1 cellular context compared by ENCODE assay signal in genomic region chr22:24632642-24633041, GRCh38.
TF ChIP-seq lines count a peak whose summit lies in the region.
"Not testable (repeated sequence)": the region's sequence is repeated elsewhere in the genome, so short reads cannot be mapped to it uniquely, and the experiment has no call there.

No MANE protein-coding gene starts in this region.

TF ChIP-seq in HepG2, 621 proteins besides CTCF, POLR2A, EP300 and RAD21 (continued from another document):
- TF ChIP-seq, protein P1, sequence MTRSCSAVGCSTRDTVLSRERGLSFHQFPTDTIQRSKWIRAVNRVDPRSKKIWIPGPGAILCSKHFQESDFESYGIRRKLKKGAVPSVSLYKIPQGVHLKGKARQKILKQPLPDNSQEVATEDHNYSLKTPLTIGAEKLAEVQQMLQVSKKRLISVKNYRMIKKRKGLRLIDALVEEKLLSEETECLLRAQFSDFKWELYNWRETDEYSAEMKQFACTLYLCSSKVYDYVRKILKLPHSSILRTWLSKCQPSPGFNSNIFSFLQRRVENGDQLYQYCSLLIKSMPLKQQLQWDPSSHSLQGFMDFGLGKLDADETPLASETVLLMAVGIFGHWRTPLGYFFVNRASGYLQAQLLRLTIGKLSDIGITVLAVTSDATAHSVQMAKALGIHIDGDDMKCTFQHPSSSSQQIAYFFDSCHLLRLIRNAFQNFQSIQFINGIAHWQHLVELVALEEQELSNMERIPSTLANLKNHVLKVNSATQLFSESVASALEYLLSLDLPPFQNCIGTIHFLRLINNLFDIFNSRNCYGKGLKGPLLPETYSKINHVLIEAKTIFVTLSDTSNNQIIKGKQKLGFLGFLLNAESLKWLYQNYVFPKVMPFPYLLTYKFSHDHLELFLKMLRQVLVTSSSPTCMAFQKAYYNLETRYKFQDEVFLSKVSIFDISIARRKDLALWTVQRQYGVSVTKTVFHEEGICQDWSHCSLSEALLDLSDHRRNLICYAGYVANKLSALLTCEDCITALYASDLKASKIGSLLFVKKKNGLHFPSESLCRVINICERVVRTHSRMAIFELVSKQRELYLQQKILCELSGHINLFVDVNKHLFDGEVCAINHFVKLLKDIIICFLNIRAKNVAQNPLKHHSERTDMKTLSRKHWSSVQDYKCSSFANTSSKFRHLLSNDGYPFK (CRISPR knock-in tag; IDR thresholded peaks at IDR 0.05; ENCODE audit: borderline replicate concordance): 0 out of 2 replicates have a peak, but pooled peaks have one; percentile 7
- TF ChIP-seq SOX13 (IDR thresholded peaks at IDR 0.05): not testable (repeated sequence)
- TF ChIP-seq SOX13 (CRISPR knock-in tag; conservative IDR thresholded peaks at IDR 0.05 in 1 of 2, IDR thresholded peaks at IDR 0.05 in 1 of 2): 0 out of 4 replicates have a peak, but pooled peaks of 1 of the 2 experiments have one; percentile 19
- TF ChIP-seq GATAD2A (CRISPR knock-in tag; IDR thresholded peaks at IDR 0.05): peak; percentile 59
- TF ChIP-seq HDAC2 (CRISPR knock-in tag; IDR thresholded peaks at IDR 0.05): 0 out of 2 replicates have a peak, but pooled peaks have one; percentile 29
- TF ChIP-seq HNF4A (CRISPR knock-in tag; IDR thresholded peaks at IDR 0.05): peak; percentile 60
- TF ChIP-seq ZBTB7B (CRISPR knock-in tag; IDR thresholded peaks at IDR 0.05): 0 out of 2 replicates have a peak, but pooled peaks have one; percentile 23
- TF ChIP-seq ZNF331 (CRISPR knock-in tag; IDR thresholded peaks at IDR 0.05): peak; percentile 59
- TF ChIP-seq RARA (CRISPR knock-in tag; IDR thresholded peaks at IDR 0.05): peak; percentile 28; the same call in 1 of the 2 replicates
- TF ChIP-seq, protein P2, sequence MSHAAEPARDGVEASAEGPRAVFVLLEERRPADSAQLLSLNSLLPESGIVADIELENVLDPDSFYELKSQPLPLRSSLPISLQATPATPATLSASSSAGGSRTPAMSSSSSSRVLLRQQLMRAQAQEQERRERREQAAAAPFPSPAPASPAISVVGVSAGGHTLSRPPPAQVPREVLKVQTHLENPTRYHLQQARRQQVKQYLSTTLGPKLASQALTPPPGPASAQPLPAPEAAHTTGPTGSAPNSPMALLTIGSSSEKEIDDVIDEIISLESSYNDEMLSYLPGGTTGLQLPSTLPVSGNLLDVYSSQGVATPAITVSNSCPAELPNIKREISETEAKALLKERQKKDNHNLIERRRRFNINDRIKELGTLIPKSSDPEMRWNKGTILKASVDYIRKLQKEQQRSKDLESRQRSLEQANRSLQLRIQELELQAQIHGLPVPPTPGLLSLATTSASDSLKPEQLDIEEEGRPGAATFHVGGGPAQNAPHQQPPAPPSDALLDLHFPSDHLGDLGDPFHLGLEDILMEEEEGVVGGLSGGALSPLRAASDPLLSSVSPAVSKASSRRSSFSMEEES (CRISPR knock-in tag; IDR thresholded peaks at IDR 0.05): peak; percentile 62; the same call in 1 of the 2 replicates
- TF ChIP-seq MED1 (CRISPR knock-in tag; IDR thresholded peaks at IDR 0.05): 0 out of 2 replicates have a peak, but pooled peaks have one; percentile 12
- peak; percentile 25; the same call in 1 of the 2 replicates for TF ChIP-seq NR2F6 (IDR thresholded peaks at IDR 0.05)
- peak; percentile 64 for TF ChIP-seq NR2F6 (CRISPR knock-in tag; IDR thresholded peaks at IDR 0.05)
- peak; percentile 19; the same call in 1 of the 2 replicates for TF ChIP-seq HOXA3 (CRISPR knock-in tag; IDR thresholded peaks at IDR 0.05)
- TF ChIP-seq, protein P3, sequence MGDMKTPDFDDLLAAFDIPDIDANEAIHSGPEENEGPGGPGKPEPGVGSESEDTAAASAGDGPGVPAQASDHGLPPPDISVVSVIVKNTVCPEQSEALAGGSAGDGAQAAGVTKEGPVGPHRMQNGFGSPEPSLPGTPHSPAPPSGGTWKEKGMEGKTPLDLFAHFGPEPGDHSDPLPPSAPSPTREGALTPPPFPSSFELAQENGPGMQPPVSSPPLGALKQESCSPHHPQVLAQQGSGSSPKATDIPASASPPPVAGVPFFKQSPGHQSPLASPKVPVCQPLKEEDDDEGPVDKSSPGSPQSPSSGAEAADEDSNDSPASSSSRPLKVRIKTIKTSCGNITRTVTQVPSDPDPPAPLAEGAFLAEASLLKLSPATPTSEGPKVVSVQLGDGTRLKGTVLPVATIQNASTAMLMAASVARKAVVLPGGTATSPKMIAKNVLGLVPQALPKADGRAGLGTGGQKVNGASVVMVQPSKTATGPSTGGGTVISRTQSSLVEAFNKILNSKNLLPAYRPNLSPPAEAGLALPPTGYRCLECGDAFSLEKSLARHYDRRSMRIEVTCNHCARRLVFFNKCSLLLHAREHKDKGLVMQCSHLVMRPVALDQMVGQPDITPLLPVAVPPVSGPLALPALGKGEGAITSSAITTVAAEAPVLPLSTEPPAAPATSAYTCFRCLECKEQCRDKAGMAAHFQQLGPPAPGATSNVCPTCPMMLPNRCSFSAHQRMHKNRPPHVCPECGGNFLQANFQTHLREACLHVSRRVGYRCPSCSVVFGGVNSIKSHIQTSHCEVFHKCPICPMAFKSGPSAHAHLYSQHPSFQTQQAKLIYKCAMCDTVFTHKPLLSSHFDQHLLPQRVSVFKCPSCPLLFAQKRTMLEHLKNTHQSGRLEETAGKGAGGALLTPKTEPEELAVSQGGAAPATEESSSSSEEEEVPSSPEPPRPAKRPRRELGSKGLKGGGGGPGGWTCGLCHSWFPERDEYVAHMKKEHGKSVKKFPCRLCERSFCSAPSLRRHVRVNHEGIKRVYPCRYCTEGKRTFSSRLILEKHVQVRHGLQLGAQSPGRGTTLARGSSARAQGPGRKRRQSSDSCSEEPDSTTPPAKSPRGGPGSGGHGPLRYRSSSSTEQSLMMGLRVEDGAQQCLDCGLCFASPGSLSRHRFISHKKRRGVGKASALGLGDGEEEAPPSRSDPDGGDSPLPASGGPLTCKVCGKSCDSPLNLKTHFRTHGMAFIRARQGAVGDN (CRISPR knock-in tag; IDR thresholded peaks at IDR 0.05): 0 out of 2 replicates have a peak, but pooled peaks have one; percentile 37
- TF ChIP-seq, protein P4, sequence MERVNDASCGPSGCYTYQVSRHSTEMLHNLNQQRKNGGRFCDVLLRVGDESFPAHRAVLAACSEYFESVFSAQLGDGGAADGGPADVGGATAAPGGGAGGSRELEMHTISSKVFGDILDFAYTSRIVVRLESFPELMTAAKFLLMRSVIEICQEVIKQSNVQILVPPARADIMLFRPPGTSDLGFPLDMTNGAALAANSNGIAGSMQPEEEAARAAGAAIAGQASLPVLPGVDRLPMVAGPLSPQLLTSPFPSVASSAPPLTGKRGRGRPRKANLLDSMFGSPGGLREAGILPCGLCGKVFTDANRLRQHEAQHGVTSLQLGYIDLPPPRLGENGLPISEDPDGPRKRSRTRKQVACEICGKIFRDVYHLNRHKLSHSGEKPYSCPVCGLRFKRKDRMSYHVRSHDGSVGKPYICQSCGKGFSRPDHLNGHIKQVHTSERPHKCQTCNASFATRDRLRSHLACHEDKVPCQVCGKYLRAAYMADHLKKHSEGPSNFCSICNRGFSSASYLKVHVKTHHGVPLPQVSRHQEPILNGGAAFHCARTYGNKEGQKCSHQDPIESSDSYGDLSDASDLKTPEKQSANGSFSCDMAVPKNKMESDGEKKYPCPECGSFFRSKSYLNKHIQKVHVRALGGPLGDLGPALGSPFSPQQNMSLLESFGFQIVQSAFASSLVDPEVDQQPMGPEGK (CRISPR knock-in tag; IDR thresholded peaks at IDR 0.05): 0 out of 2 replicates have a peak, but pooled peaks have one; percentile 40
- peak; percentile 96 for TF ChIP-seq ZNF652 (CRISPR knock-in tag; IDR thresholded peaks at IDR 0.05; ENCODE audit: borderline replicate concordance, low read depth)
- TF ChIP-seq, protein P5, sequence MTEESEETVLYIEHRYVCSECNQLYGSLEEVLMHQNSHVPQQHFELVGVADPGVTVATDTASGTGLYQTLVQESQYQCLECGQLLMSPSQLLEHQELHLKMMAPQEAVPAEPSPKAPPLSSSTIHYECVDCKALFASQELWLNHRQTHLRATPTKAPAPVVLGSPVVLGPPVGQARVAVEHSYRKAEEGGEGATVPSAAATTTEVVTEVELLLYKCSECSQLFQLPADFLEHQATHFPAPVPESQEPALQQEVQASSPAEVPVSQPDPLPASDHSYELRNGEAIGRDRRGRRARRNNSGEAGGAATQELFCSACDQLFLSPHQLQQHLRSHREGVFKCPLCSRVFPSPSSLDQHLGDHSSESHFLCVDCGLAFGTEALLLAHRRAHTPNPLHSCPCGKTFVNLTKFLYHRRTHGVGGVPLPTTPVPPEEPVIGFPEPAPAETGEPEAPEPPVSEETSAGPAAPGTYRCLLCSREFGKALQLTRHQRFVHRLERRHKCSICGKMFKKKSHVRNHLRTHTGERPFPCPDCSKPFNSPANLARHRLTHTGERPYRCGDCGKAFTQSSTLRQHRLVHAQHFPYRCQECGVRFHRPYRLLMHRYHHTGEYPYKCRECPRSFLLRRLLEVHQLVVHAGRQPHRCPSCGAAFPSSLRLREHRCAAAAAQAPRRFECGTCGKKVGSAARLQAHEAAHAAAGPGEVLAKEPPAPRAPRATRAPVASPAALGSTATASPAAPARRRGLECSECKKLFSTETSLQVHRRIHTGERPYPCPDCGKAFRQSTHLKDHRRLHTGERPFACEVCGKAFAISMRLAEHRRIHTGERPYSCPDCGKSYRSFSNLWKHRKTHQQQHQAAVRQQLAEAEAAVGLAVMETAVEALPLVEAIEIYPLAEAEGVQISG (CRISPR knock-in tag; IDR thresholded peaks at IDR 0.05): 0 out of 2 replicates have a peak, but pooled peaks have one; percentile 28
- TF ChIP-seq SAP130 (CRISPR knock-in tag; IDR thresholded peaks at IDR 0.05; ENCODE audit: low read depth): peak; percentile 56
TF ChIP-seq in HepG2: peak in this region for 20; not testable (repeated sequence) for 601.
